Comparison of ENCODE assay signal across 39 cellular contexts in the genomic region with DNA sequence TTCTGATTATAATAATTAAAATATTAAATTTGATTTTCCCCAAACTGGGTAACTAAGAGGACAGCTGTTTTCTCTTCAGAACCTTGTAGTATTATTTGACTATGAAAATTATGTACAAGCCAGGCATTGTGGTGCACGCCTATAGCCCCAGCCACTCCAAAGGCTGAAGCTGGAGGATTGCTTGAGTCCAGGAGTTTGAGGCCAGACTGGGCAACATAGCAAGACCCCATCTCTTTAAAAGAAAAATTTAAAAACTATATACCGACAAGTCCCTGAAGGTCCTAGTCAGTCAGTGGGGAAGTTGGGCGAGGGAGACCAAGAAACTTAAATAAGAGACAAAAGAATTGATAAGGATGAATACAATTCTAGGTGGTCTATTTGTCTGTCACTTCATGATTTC.
"Had no signal": no experiment of that assay in that cellular context is flagged by ENCODE, and none has a peak within 500 bp of the region (broad histone marks: within the 10 kb centered on the region; RNA-seq: fewer than 3 reads in every experiment).

No MANE protein-coding gene starts in this region.

- H3K27me3 ChIP-seq: adrenal gland, ascending aorta, brain microvascular endothelial cell, cardiac muscle cell had no signal

- H3K4me1 ChIP-seq: adrenal gland, ascending aorta, body of pancreas, breast epithelium had no signal

- H3K27ac Mint-ChIP-seq: activated naive CD4-positive, alpha-beta T cell treated with anti-CD3 and anti-CD28 coated beads for 36 hours; activated naive CD4-positive, alpha-beta T cell treated with anti-CD3 and anti-CD28 coated beads, Interleukin-2, amount 10 ng/mL, durations not matched to agents 7 days and 5 days; activated naive CD4-positive, alpha-beta T cell treated with anti-CD3 and anti-CD28 coated beads, Interleukin-2, amount 50 U/mL, for 24 hours; activated naive CD4-positive, alpha-beta T cell treated with anti-CD3 and anti-CD28 coated beads, Interleukin-2, amount 50 U/mL, for 72 hours; activated naive CD8-positive, alpha-beta T cell; activated naive CD8-positive, alpha-beta T cell treated with anti-CD3 and anti-CD28 coated beads for 36 hours; activated naive CD8-positive, alpha-beta T cell treated with anti-CD3 and anti-CD28 coated beads, Interleukin-2, amount 10 ng/mL, durations not matched to agents 7 days and 5 days; activated naive CD8-positive, alpha-beta T cell treated with anti-CD3 and anti-CD28 coated beads, Interleukin-2, amount 50 U/mL, for 24 hours; activated T-cell treated with anti-CD3 and anti-CD28 coated beads, Interleukin-2, amount 50 U/mL, for 24 hours; activated T-cell treated with anti-CD3 and anti-CD28 coated beads, Interleukin-2, amount 50 U/mL, for 72 hours; activated T-helper 1 cell treated with anti-CD3 and anti-CD28 coated beads, Interleukin-12 subunit alpha, Interleukin-12 subunit beta, Interleukin-2, Interleukin-4 antibody, amounts not matched to agents 30 ng/mL and 10 ng/mL and 1 ng/mL, durations not matched to agents 14 hours and 24 hours and 36 hours; activated T-helper 17 cell treated with anti-CD3 and anti-CD28 coated beads, Interleukin-2, amount 50 U/mL, for 72 hours; activated T-helper 2 cell treated with anti-CD3 and anti-CD28 coated beads, Interferon-gamma antibody, Interleukin-2, Interleukin-4, amounts not matched to agents 10 μg/mL and 5 μg/mL and 100 μg/mL, durations not matched to agents 14 hours and 24 hours and 36 hours; brain had no signal

- H3K36me3 ChIP-seq: adrenal gland, ascending aorta, brain microvascular endothelial cell, breast epithelium, cardiac muscle cell had no signal

- H3K9me3 Mint-ChIP-seq: activated naive CD4-positive, alpha-beta T cell treated with anti-CD3 and anti-CD28 coated beads for 36 hours; activated naive CD4-positive, alpha-beta T cell treated with anti-CD3 and anti-CD28 coated beads, Interleukin-2, amount 10 ng/mL, durations not matched to agents 7 days and 5 days; activated naive CD4-positive, alpha-beta T cell treated with anti-CD3 and anti-CD28 coated beads, Interleukin-2, amount 50 U/mL, for 24 hours; activated naive CD4-positive, alpha-beta T cell treated with anti-CD3 and anti-CD28 coated beads, Interleukin-2, amount 50 U/mL, for 72 hours; activated naive CD8-positive, alpha-beta T cell treated with anti-CD3 and anti-CD28 coated beads for 36 hours; activated naive CD8-positive, alpha-beta T cell treated with anti-CD3 and anti-CD28 coated beads, Interleukin-2, amount 10 ng/mL, durations not matched to agents 7 days and 5 days; activated naive CD8-positive, alpha-beta T cell treated with anti-CD3 and anti-CD28 coated beads, Interleukin-2, amount 50 U/mL, for 24 hours; activated T-cell treated with anti-CD3 and anti-CD28 coated beads, Interleukin-2, amount 50 U/mL, for 24 hours; activated T-cell treated with anti-CD3 and anti-CD28 coated beads, Interleukin-2, amount 50 U/mL, for 4 hours; activated T-cell treated with anti-CD3 and anti-CD28 coated beads, Interleukin-2, amount 50 U/mL, for 72 hours; activated T-helper 1 cell treated with anti-CD3 and anti-CD28 coated beads, Interleukin-12 subunit alpha, Interleukin-12 subunit beta, Interleukin-2, Interleukin-4 antibody, amounts not matched to agents 30 ng/mL and 10 ng/mL and 1 ng/mL, durations not matched to agents 14 hours and 24 hours and 36 hours; activated T-helper 17 cell treated with anti-CD3 and anti-CD28 coated beads, Interleukin-2, amount 50 U/mL, for 72 hours; activated T-helper 2 cell treated with anti-CD3 and anti-CD28 coated beads, Interferon-gamma antibody, Interleukin-2, Interleukin-4, amounts not matched to agents 10 μg/mL and 5 μg/mL and 100 μg/mL, durations not matched to agents 14 hours and 24 hours and 36 hours; brain; central memory CD8-positive, alpha-beta T cell had no signal

- ATAC-seq: activated naive CD4-positive, alpha-beta T cell treated with anti-CD3 and anti-CD28 coated beads, Interleukin-2, amount 50 U/mL, for 72 hours; activated naive CD8-positive, alpha-beta T cell treated with anti-CD3 and anti-CD28 coated beads, Interleukin-2, amount 50 U/mL, for 24 hours; activated T-cell treated with anti-CD3 and anti-CD28 coated beads, Interleukin-2, amount 50 U/mL, for 4 hours; activated T-cell treated with anti-CD3 and anti-CD28 coated beads, Interleukin-2, amount 50 U/mL, for 72 hours; activated T-helper 17 cell treated with anti-CD3 and anti-CD28 coated beads, Interleukin-2, amount 50 U/mL, for 72 hours; body of pancreas had no signal

- H3K36me3 Mint-ChIP-seq: activated naive CD4-positive, alpha-beta T cell treated with anti-CD3 and anti-CD28 coated beads, Interleukin-2, amount 10 ng/mL, durations not matched to agents 7 days and 5 days; activated naive CD4-positive, alpha-beta T cell treated with anti-CD3 and anti-CD28 coated beads, Interleukin-2, amount 50 U/mL, for 24 hours; activated naive CD4-positive, alpha-beta T cell treated with anti-CD3 and anti-CD28 coated beads, Interleukin-2, amount 50 U/mL, for 72 hours; activated naive CD8-positive, alpha-beta T cell; activated naive CD8-positive, alpha-beta T cell treated with anti-CD3 and anti-CD28 coated beads for 36 hours; activated naive CD8-positive, alpha-beta T cell treated with anti-CD3 and anti-CD28 coated beads, Interleukin-2, amount 10 ng/mL, durations not matched to agents 7 days and 5 days; brain had no signal

- H3K4me1 Mint-ChIP-seq: activated naive CD4-positive, alpha-beta T cell treated with anti-CD3 and anti-CD28 coated beads, Interleukin-2, amount 10 ng/mL, durations not matched to agents 7 days and 5 days; activated naive CD4-positive, alpha-beta T cell treated with anti-CD3 and anti-CD28 coated beads, Interleukin-2, amount 50 U/mL, for 24 hours; activated naive CD8-positive, alpha-beta T cell treated with anti-CD3 and anti-CD28 coated beads for 36 hours; activated naive CD8-positive, alpha-beta T cell treated with anti-CD3 and anti-CD28 coated beads, Interleukin-2, amount 10 ng/mL, durations not matched to agents 7 days and 5 days; activated naive CD8-positive, alpha-beta T cell treated with anti-CD3 and anti-CD28 coated beads, Interleukin-2, amount 50 U/mL, for 24 hours; activated T-helper 17 cell treated with anti-CD3 and anti-CD28 coated beads, Interleukin-2, amount 50 U/mL, for 72 hours; central memory CD8-positive, alpha-beta T cell had no signal

- H3K9me3 ChIP-seq: adrenal gland, ascending aorta, body of pancreas, breast epithelium had no signal

- DNase-seq: activated effector memory CD4-positive, alpha-beta T cell treated with anti-CD3 and anti-CD28 coated beads, Interleukin-2, amount 50 U/mL, for 16 hours; activated effector memory CD4-positive, alpha-beta T cell treated with Interleukin-2 at 50 U/mL for 16 hours; activated gamma-delta T cell; activated gamma-delta T cell treated with Interleukin-2 at 50 U/mL for 16 hours; activated naive CD4-positive, alpha-beta T cell; activated naive CD4-positive, alpha-beta T cell treated with anti-CD3 and anti-CD28 coated beads for 36 hours; activated naive CD4-positive, alpha-beta T cell treated with anti-CD3 and anti-CD28 coated beads, Interleukin-2, amount 10 ng/mL, durations not matched to agents 7 days and 5 days; activated naive CD4-positive, alpha-beta T cell treated with anti-CD3 and anti-CD28 coated beads, Interleukin-2, amount 50 U/mL, for 16 hours; activated naive CD4-positive, alpha-beta T cell treated with Interleukin-2 at 50 U/mL for 16 hours; activated naive CD8-positive, alpha-beta T cell treated with anti-CD3 and anti-CD28 coated beads for 36 hours; activated naive CD8-positive, alpha-beta T cell treated with anti-CD3 and anti-CD28 coated beads, Interleukin-2, amount 10 ng/mL, durations not matched to agents 7 days and 5 days; activated naive CD8-positive, alpha-beta T cell treated with anti-CD3 and anti-CD28 coated beads, Interleukin-2, amount 50 U/mL, for 24 hours; activated T-cell treated with anti-CD3 and anti-CD28 coated beads, Interleukin-2, amount 50 U/mL, for 1 hour; activated T-cell treated with anti-CD3 and anti-CD28 coated beads, Interleukin-2, amount 50 U/mL, for 24 hours; activated T-cell treated with anti-CD3 and anti-CD28 coated beads, Interleukin-2, amount 50 U/mL, for 4 hours; activated T-cell treated with anti-CD3 and anti-CD28 coated beads, Interleukin-2, amount 50 U/mL, for 48 hours; activated T-cell treated with anti-CD3 and anti-CD28 coated beads, Interleukin-2, amount 50 U/mL, for 72 hours; adrenal gland; amniotic stem cell; amygdala; anterior cingulate cortex; aorta; body of pancreas; brain microvascular endothelial cell; caudate nucleus; central memory CD4-positive, alpha-beta T cell; cerebellar nuclear complex had no signal

- H3K27ac ChIP-seq: adrenal gland, ascending aorta, body of pancreas, brain microvascular endothelial cell, breast epithelium, cardiac muscle cell had no signal

- H3K4me3 Mint-ChIP-seq: activated naive CD4-positive, alpha-beta T cell treated with anti-CD3 and anti-CD28 coated beads for 36 hours; activated naive CD4-positive, alpha-beta T cell treated with anti-CD3 and anti-CD28 coated beads, Interleukin-2, amount 10 ng/mL, durations not matched to agents 7 days and 5 days; activated naive CD4-positive, alpha-beta T cell treated with anti-CD3 and anti-CD28 coated beads, Interleukin-2, amount 50 U/mL, for 24 hours; activated naive CD8-positive, alpha-beta T cell; activated naive CD8-positive, alpha-beta T cell treated with anti-CD3 and anti-CD28 coated beads for 36 hours; activated naive CD8-positive, alpha-beta T cell treated with anti-CD3 and anti-CD28 coated beads, Interleukin-2, amount 10 ng/mL, durations not matched to agents 7 days and 5 days; activated naive CD8-positive, alpha-beta T cell treated with anti-CD3 and anti-CD28 coated beads, Interleukin-2, amount 50 U/mL, for 24 hours; activated T-cell treated with anti-CD3 and anti-CD28 coated beads, Interleukin-2, amount 50 U/mL, for 24 hours; activated T-cell treated with anti-CD3 and anti-CD28 coated beads, Interleukin-2, amount 50 U/mL, for 4 hours; activated T-cell treated with anti-CD3 and anti-CD28 coated beads, Interleukin-2, amount 50 U/mL, for 72 hours; activated T-helper 1 cell treated with anti-CD3 and anti-CD28 coated beads, Interleukin-12 subunit alpha, Interleukin-12 subunit beta, Interleukin-2, Interleukin-4 antibody, amounts not matched to agents 30 ng/mL and 10 ng/mL and 1 ng/mL, durations not matched to agents 14 hours and 24 hours and 36 hours; activated T-helper 17 cell treated with anti-CD3 and anti-CD28 coated beads, Interleukin-2, amount 50 U/mL, for 72 hours; brain; central memory CD8-positive, alpha-beta T cell had no signal

- H3K4me3 ChIP-seq: adrenal gland, ascending aorta, body of pancreas, breast epithelium, cardiac muscle cell had no signal

- FAIRE-seq: bronchial epithelial cell had no signal
